In genomic region chr19:6018786-6019185, GRCh38 we compare ENCODE assay signal across 1 cellular context.
TF ChIP-seq lines count a peak whose summit lies in the region.

No MANE protein-coding gene starts in this region.

TF ChIP-seq in IMR-90, 13 proteins besides CTCF, POLR2A, EP300 and RAD21 (continued from another document):
- no peak for TF ChIP-seq ELK1 (IDR thresholded peaks at IDR 0.05; ENCODE audit: borderline replicate concordance, low read depth, low read length)
- TF ChIP-seq RCOR1 (IDR thresholded peaks at IDR 0.05; ENCODE audit: insufficient replicate concordance, low read length), result no peak
- no peak for TF ChIP-seq RFX5 (IDR thresholded peaks at IDR 0.05; ENCODE audit: low read depth, low read length)
- no peak for TF ChIP-seq CEBPB (IDR thresholded peaks at IDR 0.05; ENCODE audit: low read depth, low read length)
- no peak for TF ChIP-seq MXI1 (IDR thresholded peaks at IDR 0.05; ENCODE audit: borderline replicate concordance, low read depth, low read length)
- TF ChIP-seq SMC3 (IDR thresholded peaks at IDR 0.05; ENCODE audit: low read depth, low read length), result no peak
